17 cellular contexts compared by ENCODE assay signal in the genomic region with DNA sequence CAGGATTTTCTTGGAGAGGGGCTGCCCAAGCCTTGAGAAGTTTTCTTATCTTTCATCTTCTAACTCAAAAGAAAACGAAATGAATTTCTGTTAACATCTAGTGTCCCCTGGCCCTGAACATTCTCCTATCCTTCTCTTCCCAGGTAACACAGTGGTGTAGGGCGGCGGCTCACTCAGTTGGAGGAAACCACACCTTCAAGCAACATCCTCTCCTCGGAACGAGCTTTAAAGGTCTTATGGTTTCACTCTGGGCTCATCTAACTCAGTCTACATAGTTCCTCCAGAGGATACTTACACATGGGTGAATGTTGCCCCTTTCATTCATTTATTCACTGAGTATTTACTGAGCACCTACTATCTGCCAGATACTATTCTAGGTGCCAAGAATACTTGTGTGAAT. TPM values are rescaled to one million over a fixed set of nuclear protein-coding genes. Genes with fewer than 3 reads are reported as not detected.
DNase-seq lines count a peak whose midpoint lies in the region; ATAC-seq and TF ChIP-seq lines count a peak whose summit lies in the region.
"Had no signal": no experiment of that assay in that cellular context is flagged by ENCODE, and none has a peak within 500 bp of the region (broad histone marks: within the 10 kb centered on the region; RNA-seq: fewer than 3 reads in every experiment).

No MANE protein-coding gene starts in this region.

- peak; percentile 80 for ATAC-seq in activated CD8-positive, alpha-beta T cell treated with anti-CD3 and anti-CD28 coated beads for 36 hours
- peak; percentile 51 for ATAC-seq in effector memory CD8-positive, alpha-beta T cell (replicated peaks)
- ATAC-seq in PC-3 = no peak
- ATAC-seq: WTC11 had no signal

- H3K4me3 Mint-ChIP-seq in CD4-positive, alpha-beta memory T cell = peak overlapping the region in 7 of 8 donors; percentile 37 to 87 (median 79)
- H3K4me3 Mint-ChIP-seq in activated CD8-positive, alpha-beta T cell treated with anti-CD3 and anti-CD28 coated beads for 36 hours = no peak overlapping the region
- no peak overlapping the region for H3K4me3 Mint-ChIP-seq in effector memory CD8-positive, alpha-beta T cell
- H3K4me3 Mint-ChIP-seq: neural progenitor cell, WTC11 had no signal

- intact Hi-C loops in CD4-positive, alpha-beta memory T cell (cut with micrococcal nuclease) = loop anchor here (2.0 to 5.0 kb wide), 2 partner anchors 32 to 51 kb away; a partner anchor contains a TSS
- intact Hi-C loops in activated CD8-positive, alpha-beta T cell treated with anti-CD3 and anti-CD28 coated beads for 36 hours (cut with micrococcal nuclease) = no loop called here
- intact Hi-C loops in PC-3 (cut with micrococcal nuclease) = no loop called here

- H3K9me2 ChIP-seq in PC-3 (replicated peaks; ENCODE audit: low read length) = no peaks in the 10 kb centered on the region

- H4K20me1 ChIP-seq in PC-3 (ENCODE audit: low read length) = no peaks in the 10 kb centered on the region

- no peak for TF ChIP-seq CTCF in activated CD8-positive, alpha-beta T cell treated with anti-CD3 and anti-CD28 coated beads for 36 hours (IDR thresholded peaks at IDR 0.05)
- TF ChIP-seq CTCF in PC-3 (conservative IDR thresholded peaks at IDR 0.05; ENCODE audit: low read depth, low read length) = no peak

- CTCF ChIA-PET in CD4-positive, alpha-beta memory T cell (lab: Charles Lee; ENCODE audit: partially characterized antibody) = interaction anchor here (0.6 to 8.2 kb wide), 8 partner anchors 7 to 365 kb away, joined by 3 to 55 read pairs (median 6); a partner anchor contains a TSS
- CTCF ChIA-PET in activated CD8-positive, alpha-beta T cell treated with anti-CD3 and anti-CD28 coated beads for 36 hours (lab: Charles Lee) = interaction anchor here (1.1 to 1.5 kb wide), 2 partner anchors 10 to 107 kb away, joined by 3 read pairs; no protein-coding TSS in a partner anchor
- CTCF ChIA-PET in PC-3 (lab: Charles Lee) = no interaction called here

- peaks cover 0 to under 1% (median 0%) of the 10 kb centered on the region in 8 donors for H3K9me3 Mint-ChIP-seq in CD4-positive, alpha-beta memory T cell
- peaks cover 1% of the 10 kb centered on the region for H3K9me3 Mint-ChIP-seq in activated CD8-positive, alpha-beta T cell treated with anti-CD3 and anti-CD28 coated beads for 36 hours
- H3K9me3 Mint-ChIP-seq in effector memory CD8-positive, alpha-beta T cell = no peaks in the 10 kb centered on the region
- H3K9me3 Mint-ChIP-seq: neural progenitor cell, WTC11 had no signal

- peaks cover 52% of the 10 kb centered on the region for H3K4me1 ChIP-seq in CD4-positive, alpha-beta memory T cell (ENCODE audit: insufficient read depth, low read length)
- H3K4me1 ChIP-seq in PC-3 (ENCODE audit: insufficient read depth, low read length) = no peaks in the 10 kb centered on the region

- no peak overlapping the region for H2AFZ ChIP-seq in PC-3 (ENCODE audit: low read length)
- H2AFZ ChIP-seq: neural progenitor cell, PC-9 had no signal

- peak overlapping the region in 1 of 2 donors; percentile 0 for H3K4me3 ChIP-seq in CD4-positive, alpha-beta memory T cell (ENCODE audit: low read length in 2 of 2)
- H3K4me3 ChIP-seq in PC-3 (ENCODE audit: low read length) = no peak overlapping the region
- H3K4me3 ChIP-seq: neural progenitor cell, PC-9, vagina had no signal

- no peak overlapping the region for H3K4me2 ChIP-seq in PC-3 (ENCODE audit: low read length)
- H3K4me2 ChIP-seq: neural progenitor cell, PC-9 had no signal

- H3K9ac ChIP-seq in PC-3 (ENCODE audit: low read length) = no peak overlapping the region
- H3K9ac ChIP-seq: neural progenitor cell had no signal

- H3K79me2 ChIP-seq in PC-3 (ENCODE audit: low read length) = no peaks in the 10 kb centered on the region

- H3K27ac ChIP-seq in CD4-positive, alpha-beta memory T cell (ENCODE audit: low read depth, low read length) = no peak overlapping the region
- no peak overlapping the region for H3K27ac ChIP-seq in PC-3 (ENCODE audit: low read length)
- H3K27ac ChIP-seq: neural progenitor cell, PC-9, vagina had no signal

- peak overlapping the region; percentile 2 to 95 (median 88) for H3K27ac Mint-ChIP-seq in CD4-positive, alpha-beta memory T cell
- H3K27ac Mint-ChIP-seq in activated CD8-positive, alpha-beta T cell treated with anti-CD3 and anti-CD28 coated beads for 36 hours = peak overlapping the region; percentile 32
- peak overlapping the region; percentile 6 to 15 for H3K27ac Mint-ChIP-seq in effector memory CD8-positive, alpha-beta T cell
- H3K27ac Mint-ChIP-seq: neural progenitor cell, WTC11 had no signal

- H3K36me3 ChIP-seq in CD4-positive, alpha-beta memory T cell (ENCODE audit: insufficient read depth, low read length) = no peaks in the 10 kb centered on the region
- H3K36me3 ChIP-seq in PC-3 (ENCODE audit: low read depth, low read length) = no peaks in the 10 kb centered on the region
- H3K36me3 ChIP-seq: neural progenitor cell, vagina had no signal

- H3K9me3 ChIP-seq in CD4-positive, alpha-beta memory T cell (ENCODE audit: control insufficient read depth in 1 of 2, low read length in 2 of 2) = no peaks in the 10 kb centered on the region
- no peaks in the 10 kb centered on the region for H3K9me3 ChIP-seq in PC-3 (ENCODE audit: low read length)
- H3K9me3 ChIP-seq: vagina had no signal

- H3K4me1 Mint-ChIP-seq in CD4-positive, alpha-beta memory T cell = peaks cover 28 to 68% (median 55%) of the 10 kb centered on the region in 4 donors
- H3K4me1 Mint-ChIP-seq in activated CD8-positive, alpha-beta T cell treated with anti-CD3 and anti-CD28 coated beads for 36 hours (ENCODE audit: low read depth) = peaks cover 15% of the 10 kb centered on the region
- H3K4me1 Mint-ChIP-seq in effector memory CD8-positive, alpha-beta T cell (ENCODE audit: low read depth in 2 of 2) = peaks cover 11 to 14% of the 10 kb centered on the region in 2 donors

- no peaks in the 10 kb centered on the region for H3K27me3 Mint-ChIP-seq in CD4-positive, alpha-beta memory T cell
- H3K27me3 Mint-ChIP-seq in activated CD8-positive, alpha-beta T cell treated with anti-CD3 and anti-CD28 coated beads for 36 hours = no peaks in the 10 kb centered on the region
- H3K27me3 Mint-ChIP-seq in effector memory CD8-positive, alpha-beta T cell = peaks cover 0 to under 1% of the 10 kb centered on the region in 2 donors

- H3K27me3 ChIP-seq in CD4-positive, alpha-beta memory T cell (ENCODE audit: insufficient read depth, low read length) = no peaks in the 10 kb centered on the region
- 0 out of 2 replicates have a peak, but pooled peaks cover 3% of the 10 kb centered on the region for H3K27me3 ChIP-seq in PC-3 (ENCODE audit: low read length)
- H3K27me3 ChIP-seq: neural progenitor cell, vagina had no signal

- no TSS peak for BruUV-seq in PC-3 (replicated peaks; lab: Mats Ljungman, UMichigan)

- DNase-seq in activated T-cell treated with anti-CD3 and anti-CD28 coated beads for 1 hour (ENCODE audit: low read depth) (peak; percentile 4), activated T-cell treated with anti-CD3 and anti-CD28 coated beads for 4 hours (no peak), HuH-7 (ENCODE audit: low spot score) (no peak), COLO829 (ENCODE audit: low spot score) (no peak), PC-3 (no peak)
- peak in 4 of 5 donors; percentile 31 to 32 (median 32) for DNase-seq in CD4-positive, alpha-beta memory T cell
- peak; percentile 11 for DNase-seq in activated CD8-positive, alpha-beta T cell treated with anti-CD3 and anti-CD28 coated beads for 36 hours
- no peak for DNase-seq in effector memory CD8-positive, alpha-beta T cell
- DNase-seq: DMS79, HCEC 1CT, midbrain, NCI-H1417 treated with DMSO at 0.1 percent for 48 hours, PC-9 had no signal

- POLR2A ChIA-PET in CD4-positive, alpha-beta memory T cell (lab: Charles Lee; ENCODE audit: partially characterized antibody) = interaction anchor here (1.1 to 3.5 kb wide), 2 partner anchors 31 to 50 kb away, joined by 4 to 28 read pairs; a partner anchor contains a TSS
- POLR2A ChIA-PET in activated CD8-positive, alpha-beta T cell treated with anti-CD3 and anti-CD28 coated beads for 36 hours (lab: Charles Lee) = no interaction called here
- POLR2A ChIA-PET in PC-3 (lab: Charles Lee; ENCODE audit: unreplicated experiment) = no interaction called here

- no peaks in the 10 kb centered on the region for H3F3A ChIP-seq in PC-3 (ENCODE audit: low read length, unreplicated experiment)

- no peaks in the 10 kb centered on the region for H3K36me3 Mint-ChIP-seq in CD4-positive, alpha-beta memory T cell
- no peaks in the 10 kb centered on the region for H3K36me3 Mint-ChIP-seq in activated CD8-positive, alpha-beta T cell treated with anti-CD3 and anti-CD28 coated beads for 36 hours (ENCODE audit: low read depth)
- H3K36me3 Mint-ChIP-seq in effector memory CD8-positive, alpha-beta T cell (ENCODE audit: insufficient read depth) = peaks cover 3% of the 10 kb centered on the region
- H3K36me3 Mint-ChIP-seq: neural progenitor cell, WTC11 had no signal

RNA-seq across cellular contexts. Expression of a gene that starts 31.0 kb away (rescaled TPM):
- 10 to 100 TPM; 55.9 to 56.1 TPM for total RNA-seq in CD4-positive, alpha-beta memory T cell
- 10 to 100 TPM in 1 of 2 donors, 1 to 10 TPM in 1; 8.4 to 23.1 TPM for polyA plus RNA-seq in CD4-positive, alpha-beta memory T cell
- total RNA-seq in activated CD8-positive, alpha-beta T cell treated with anti-CD3 and anti-CD28 coated beads for 36 hours = 10 to 100 TPM; 32.4 to 32.6 TPM
- not detected in 2 replicates for total RNA-seq in PC-3 (2014; rRNA removed)
- total RNA-seq: M059J had no signal

RNA-seq across cellular contexts. Expression of a gene that starts 48.9 kb away (rescaled TPM):
- total RNA-seq in CD4-positive, alpha-beta memory T cell = 100 to 1,000 TPM; 107 to 108 TPM
- polyA plus RNA-seq in CD4-positive, alpha-beta memory T cell = 10 to 100 TPM; 38.9 to 43.4 TPM
- 10 to 100 TPM; 10.5 to 10.8 TPM for total RNA-seq in activated CD8-positive, alpha-beta T cell treated with anti-CD3 and anti-CD28 coated beads for 36 hours
- 7.4 and 10.0 TPM in 2 replicates for total RNA-seq in PC-3 (2014; rRNA removed)

Comparison
In these comparisons a context has a peak if more than half of its experiments do, and no peak if none do; other contexts are left out.
1. DNase-seq: peak in activated T-cell treated with anti-CD3 and anti-CD28 coated beads for 1 hour (single experiment), CD4-positive, alpha-beta memory T cell (4 of 5) and activated CD8-positive, alpha-beta T cell treated with anti-CD3 and anti-CD28 coated beads for 36 hours (single experiment); none in activated T-cell treated with anti-CD3 and anti-CD28 coated beads for 4 hours (single experiment), effector memory CD8-positive, alpha-beta T cell (0 of 3), HuH-7 (single experiment), COLO829 (single experiment) and PC-3 (single experiment).
2. H3K27ac Mint-ChIP-seq: peak in every context shown above with its lines; median percentile 88 in CD4-positive, alpha-beta memory T cell; 32 in activated CD8-positive, alpha-beta T cell treated with anti-CD3 and anti-CD28 coated beads for 36 hours; 10 in effector memory CD8-positive, alpha-beta T cell.
3. H3K4me3 Mint-ChIP-seq: peak in CD4-positive, alpha-beta memory T cell (7 of 8); none in activated CD8-positive, alpha-beta T cell treated with anti-CD3 and anti-CD28 coated beads for 36 hours (single experiment) and effector memory CD8-positive, alpha-beta T cell (0 of 2).
4. RNA of a gene that starts 31.0 kb away (total RNA-seq): 55.9 to 56.1 TPM in CD4-positive, alpha-beta memory T cell and 32.4 to 32.6 TPM in activated CD8-positive, alpha-beta T cell treated with anti-CD3 and anti-CD28 coated beads for 36 hours; not detected in PC-3; every median in the first group is over 10 times any median in the second.